ENCODE assay signal across 1 cellular context in genomic region chr6:142265476-142265875, GRCh38.
A peak's percentile ranks its signal among the peaks of the same experiment; 100 is the strongest.
TF ChIP-seq lines count a peak whose summit lies in the region.

No MANE protein-coding gene starts in this region.

TF ChIP-seq in HepG2, 621 proteins besides CTCF, POLR2A, EP300 and RAD21 (continued from another document and continues in another):
- TF ChIP-seq, protein P1, sequence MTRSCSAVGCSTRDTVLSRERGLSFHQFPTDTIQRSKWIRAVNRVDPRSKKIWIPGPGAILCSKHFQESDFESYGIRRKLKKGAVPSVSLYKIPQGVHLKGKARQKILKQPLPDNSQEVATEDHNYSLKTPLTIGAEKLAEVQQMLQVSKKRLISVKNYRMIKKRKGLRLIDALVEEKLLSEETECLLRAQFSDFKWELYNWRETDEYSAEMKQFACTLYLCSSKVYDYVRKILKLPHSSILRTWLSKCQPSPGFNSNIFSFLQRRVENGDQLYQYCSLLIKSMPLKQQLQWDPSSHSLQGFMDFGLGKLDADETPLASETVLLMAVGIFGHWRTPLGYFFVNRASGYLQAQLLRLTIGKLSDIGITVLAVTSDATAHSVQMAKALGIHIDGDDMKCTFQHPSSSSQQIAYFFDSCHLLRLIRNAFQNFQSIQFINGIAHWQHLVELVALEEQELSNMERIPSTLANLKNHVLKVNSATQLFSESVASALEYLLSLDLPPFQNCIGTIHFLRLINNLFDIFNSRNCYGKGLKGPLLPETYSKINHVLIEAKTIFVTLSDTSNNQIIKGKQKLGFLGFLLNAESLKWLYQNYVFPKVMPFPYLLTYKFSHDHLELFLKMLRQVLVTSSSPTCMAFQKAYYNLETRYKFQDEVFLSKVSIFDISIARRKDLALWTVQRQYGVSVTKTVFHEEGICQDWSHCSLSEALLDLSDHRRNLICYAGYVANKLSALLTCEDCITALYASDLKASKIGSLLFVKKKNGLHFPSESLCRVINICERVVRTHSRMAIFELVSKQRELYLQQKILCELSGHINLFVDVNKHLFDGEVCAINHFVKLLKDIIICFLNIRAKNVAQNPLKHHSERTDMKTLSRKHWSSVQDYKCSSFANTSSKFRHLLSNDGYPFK (CRISPR knock-in tag; IDR thresholded peaks at IDR 0.05; ENCODE audit: borderline replicate concordance) = no peak
- TF ChIP-seq PAF1 (CRISPR knock-in tag; IDR thresholded peaks at IDR 0.05) = no peak
- no peak for TF ChIP-seq SIN3B (IDR thresholded peaks at IDR 0.05; ENCODE audit: low read length)
- TF ChIP-seq, protein P2, sequence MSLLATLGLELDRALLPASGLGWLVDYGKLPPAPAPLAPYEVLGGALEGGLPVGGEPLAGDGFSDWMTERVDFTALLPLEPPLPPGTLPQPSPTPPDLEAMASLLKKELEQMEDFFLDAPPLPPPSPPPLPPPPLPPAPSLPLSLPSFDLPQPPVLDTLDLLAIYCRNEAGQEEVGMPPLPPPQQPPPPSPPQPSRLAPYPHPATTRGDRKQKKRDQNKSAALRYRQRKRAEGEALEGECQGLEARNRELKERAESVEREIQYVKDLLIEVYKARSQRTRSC (CRISPR knock-in tag; IDR thresholded peaks at IDR 0.05; ENCODE audit: low read depth) = no peak
- TF ChIP-seq, protein P3, sequence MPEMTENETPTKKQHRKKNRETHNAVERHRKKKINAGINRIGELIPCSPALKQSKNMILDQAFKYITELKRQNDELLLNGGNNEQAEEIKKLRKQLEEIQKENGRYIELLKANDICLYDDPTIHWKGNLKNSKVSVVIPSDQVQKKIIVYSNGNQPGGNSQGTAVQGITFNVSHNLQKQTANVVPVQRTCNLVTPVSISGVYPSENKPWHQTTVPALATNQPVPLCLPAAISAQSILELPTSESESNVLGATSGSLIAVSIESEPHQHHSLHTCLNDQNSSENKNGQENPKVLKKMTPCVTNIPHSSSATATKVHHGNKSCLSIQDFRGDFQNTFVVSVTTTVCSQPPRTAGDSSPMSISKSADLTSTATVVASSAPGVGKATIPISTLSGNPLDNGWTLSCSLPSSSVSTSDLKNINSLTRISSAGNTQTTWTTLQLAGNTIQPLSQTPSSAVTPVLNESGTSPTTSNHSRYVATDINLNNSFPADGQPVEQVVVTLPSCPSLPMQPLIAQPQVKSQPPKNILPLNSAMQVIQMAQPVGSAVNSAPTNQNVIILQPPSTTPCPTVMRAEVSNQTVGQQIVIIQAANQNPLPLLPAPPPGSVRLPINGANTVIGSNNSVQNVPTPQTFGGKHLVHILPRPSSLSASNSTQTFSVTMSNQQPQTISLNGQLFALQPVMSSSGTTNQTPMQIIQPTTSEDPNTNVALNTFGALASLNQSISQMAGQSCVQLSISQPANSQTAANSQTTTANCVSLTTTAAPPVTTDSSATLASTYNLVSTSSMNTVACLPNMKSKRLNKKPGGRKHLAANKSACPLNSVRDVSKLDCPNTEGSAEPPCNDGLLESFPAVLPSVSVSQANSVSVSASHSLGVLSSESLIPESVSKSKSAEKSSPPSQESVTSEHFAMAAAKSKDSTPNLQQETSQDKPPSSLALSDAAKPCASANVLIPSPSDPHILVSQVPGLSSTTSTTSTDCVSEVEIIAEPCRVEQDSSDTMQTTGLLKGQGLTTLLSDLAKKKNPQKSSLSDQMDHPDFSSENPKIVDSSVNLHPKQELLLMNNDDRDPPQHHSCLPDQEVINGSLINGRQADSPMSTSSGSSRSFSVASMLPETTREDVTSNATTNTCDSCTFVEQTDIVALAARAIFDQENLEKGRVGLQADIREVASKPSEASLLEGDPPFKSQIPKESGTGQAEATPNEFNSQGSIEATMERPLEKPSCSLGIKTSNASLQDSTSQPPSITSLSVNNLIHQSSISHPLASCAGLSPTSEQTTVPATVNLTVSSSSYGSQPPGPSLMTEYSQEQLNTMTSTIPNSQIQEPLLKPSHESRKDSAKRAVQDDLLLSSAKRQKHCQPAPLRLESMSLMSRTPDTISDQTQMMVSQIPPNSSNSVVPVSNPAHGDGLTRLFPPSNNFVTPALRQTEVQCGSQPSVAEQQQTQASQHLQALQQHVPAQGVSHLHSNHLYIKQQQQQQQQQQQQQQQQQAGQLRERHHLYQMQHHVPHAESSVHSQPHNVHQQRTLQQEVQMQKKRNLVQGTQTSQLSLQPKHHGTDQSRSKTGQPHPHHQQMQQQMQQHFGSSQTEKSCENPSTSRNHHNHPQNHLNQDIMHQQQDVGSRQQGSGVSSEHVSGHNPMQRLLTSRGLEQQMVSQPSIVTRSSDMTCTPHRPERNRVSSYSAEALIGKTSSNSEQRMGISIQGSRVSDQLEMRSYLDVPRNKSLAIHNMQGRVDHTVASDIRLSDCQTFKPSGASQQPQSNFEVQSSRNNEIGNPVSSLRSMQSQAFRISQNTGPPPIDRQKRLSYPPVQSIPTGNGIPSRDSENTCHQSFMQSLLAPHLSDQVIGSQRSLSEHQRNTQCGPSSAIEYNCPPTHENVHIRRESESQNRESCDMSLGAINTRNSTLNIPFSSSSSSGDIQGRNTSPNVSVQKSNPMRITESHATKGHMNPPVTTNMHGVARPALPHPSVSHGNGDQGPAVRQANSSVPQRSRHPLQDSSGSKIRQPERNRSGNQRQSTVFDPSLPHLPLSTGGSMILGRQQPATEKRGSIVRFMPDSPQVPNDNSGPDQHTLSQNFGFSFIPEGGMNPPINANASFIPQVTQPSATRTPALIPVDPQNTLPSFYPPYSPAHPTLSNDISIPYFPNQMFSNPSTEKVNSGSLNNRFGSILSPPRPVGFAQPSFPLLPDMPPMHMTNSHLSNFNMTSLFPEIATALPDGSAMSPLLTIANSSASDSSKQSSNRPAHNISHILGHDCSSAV (CRISPR knock-in tag; IDR thresholded peaks at IDR 0.05; ENCODE audit: borderline replicate concordance) = no peak
- TF ChIP-seq TCF7L2 (IDR thresholded peaks at IDR 0.05; ENCODE audit: low read depth, low read length) = no peak
- no peak for TF ChIP-seq ZKSCAN5 (CRISPR knock-in tag; IDR thresholded peaks at IDR 0.05)
- TF ChIP-seq ONECUT2 (CRISPR knock-in tag; IDR thresholded peaks at IDR 0.05) = peak; percentile 65; the same call in 1 of the 2 replicates
- no peak for TF ChIP-seq ZNF816 (CRISPR knock-in tag; IDR thresholded peaks at IDR 0.05; ENCODE audit: borderline replicate concordance)
- TF ChIP-seq, protein P4, sequence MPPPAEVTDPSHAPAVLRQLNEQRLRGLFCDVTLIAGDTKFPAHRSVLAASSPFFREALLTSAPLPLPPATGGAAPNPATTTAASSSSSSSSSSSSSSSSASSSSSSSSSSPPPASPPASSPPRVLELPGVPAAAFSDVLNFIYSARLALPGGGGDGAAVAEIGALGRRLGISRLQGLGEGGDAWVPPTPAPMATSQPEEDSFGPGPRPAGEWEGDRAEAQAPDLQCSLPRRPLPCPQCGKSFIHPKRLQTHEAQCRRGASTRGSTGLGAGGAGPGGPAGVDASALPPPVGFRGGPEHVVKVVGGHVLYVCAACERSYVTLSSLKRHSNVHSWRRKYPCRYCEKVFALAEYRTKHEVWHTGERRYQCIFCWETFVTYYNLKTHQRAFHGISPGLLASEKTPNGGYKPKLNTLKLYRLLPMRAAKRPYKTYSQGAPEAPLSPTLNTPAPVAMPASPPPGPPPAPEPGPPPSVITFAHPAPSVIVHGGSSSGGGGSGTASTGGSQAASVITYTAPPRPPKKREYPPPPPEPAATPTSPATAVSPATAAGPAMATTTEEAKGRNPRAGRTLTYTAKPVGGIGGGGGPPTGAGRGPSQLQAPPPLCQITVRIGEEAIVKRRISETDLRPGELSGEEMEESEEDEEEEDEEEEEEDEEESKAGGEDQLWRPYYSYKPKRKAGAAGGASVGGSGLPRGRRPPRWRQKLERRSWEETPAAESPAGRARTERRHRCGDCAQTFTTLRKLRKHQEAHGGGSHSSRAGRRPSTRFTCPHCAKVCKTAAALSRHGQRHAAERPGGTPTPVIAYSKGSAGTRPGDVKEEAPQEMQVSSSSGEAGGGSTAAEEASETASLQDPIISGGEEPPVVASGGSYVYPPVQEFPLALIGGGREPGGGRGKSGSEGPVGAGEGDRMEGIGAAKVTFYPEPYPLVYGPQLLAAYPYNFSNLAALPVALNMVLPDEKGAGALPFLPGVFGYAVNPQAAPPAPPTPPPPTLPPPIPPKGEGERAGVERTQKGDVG (CRISPR knock-in tag; IDR thresholded peaks at IDR 0.05; ENCODE audit: borderline replicate concordance) = no peak
- no peak for TF ChIP-seq SCMH1 (CRISPR knock-in tag; IDR thresholded peaks at IDR 0.05; ENCODE audit: borderline replicate concordance)
- no peak for TF ChIP-seq ZNF18 (CRISPR knock-in tag; IDR thresholded peaks at IDR 0.05; ENCODE audit: insufficient replicate concordance)
- no peak for TF ChIP-seq ZNF766 (CRISPR knock-in tag; IDR thresholded peaks at IDR 0.05; ENCODE audit: borderline replicate concordance)
- TF ChIP-seq, protein P5, sequence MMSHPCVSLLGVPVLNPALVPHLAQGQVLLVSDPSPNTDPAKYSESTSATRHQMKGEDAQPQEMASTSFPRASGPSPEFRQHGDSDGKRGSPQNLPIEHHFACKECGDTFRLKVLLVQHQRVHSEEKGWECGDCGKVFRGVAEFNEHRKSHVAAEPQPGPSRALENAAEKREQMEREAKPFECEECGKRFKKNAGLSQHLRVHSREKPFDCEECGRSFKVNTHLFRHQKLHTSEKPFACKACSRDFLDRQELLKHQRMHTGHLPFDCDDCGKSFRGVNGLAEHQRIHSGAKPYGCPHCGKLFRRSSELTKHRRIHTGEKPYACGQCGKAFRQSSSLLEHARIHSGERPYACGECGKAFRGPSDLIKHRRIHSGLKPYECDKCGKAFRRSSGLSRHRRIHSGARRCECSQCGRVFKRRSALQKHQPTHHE (CRISPR knock-in tag; IDR thresholded peaks at IDR 0.05; ENCODE audit: borderline replicate concordance) = no peak
- no peak for TF ChIP-seq RFXANK (CRISPR knock-in tag; IDR thresholded peaks at IDR 0.05)
- no peak for TF ChIP-seq ZNF672 (CRISPR knock-in tag; IDR thresholded peaks at IDR 0.05)
- no peak for TF ChIP-seq ZNF441 (CRISPR knock-in tag; IDR thresholded peaks at IDR 0.05; ENCODE audit: borderline replicate concordance)
- no peak for TF ChIP-seq KLF13 (CRISPR knock-in tag; IDR thresholded peaks at IDR 0.05)
- TF ChIP-seq, protein P6, sequence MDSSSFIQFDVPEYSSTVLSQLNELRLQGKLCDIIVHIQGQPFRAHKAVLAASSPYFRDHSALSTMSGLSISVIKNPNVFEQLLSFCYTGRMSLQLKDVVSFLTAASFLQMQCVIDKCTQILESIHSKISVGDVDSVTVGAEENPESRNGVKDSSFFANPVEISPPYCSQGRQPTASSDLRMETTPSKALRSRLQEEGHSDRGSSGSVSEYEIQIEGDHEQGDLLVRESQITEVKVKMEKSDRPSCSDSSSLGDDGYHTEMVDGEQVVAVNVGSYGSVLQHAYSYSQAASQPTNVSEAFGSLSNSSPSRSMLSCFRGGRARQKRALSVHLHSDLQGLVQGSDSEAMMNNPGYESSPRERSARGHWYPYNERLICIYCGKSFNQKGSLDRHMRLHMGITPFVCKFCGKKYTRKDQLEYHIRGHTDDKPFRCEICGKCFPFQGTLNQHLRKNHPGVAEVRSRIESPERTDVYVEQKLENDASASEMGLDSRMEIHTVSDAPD (CRISPR knock-in tag; IDR thresholded peaks at IDR 0.05) = no peak
- TF ChIP-seq, protein P7, sequence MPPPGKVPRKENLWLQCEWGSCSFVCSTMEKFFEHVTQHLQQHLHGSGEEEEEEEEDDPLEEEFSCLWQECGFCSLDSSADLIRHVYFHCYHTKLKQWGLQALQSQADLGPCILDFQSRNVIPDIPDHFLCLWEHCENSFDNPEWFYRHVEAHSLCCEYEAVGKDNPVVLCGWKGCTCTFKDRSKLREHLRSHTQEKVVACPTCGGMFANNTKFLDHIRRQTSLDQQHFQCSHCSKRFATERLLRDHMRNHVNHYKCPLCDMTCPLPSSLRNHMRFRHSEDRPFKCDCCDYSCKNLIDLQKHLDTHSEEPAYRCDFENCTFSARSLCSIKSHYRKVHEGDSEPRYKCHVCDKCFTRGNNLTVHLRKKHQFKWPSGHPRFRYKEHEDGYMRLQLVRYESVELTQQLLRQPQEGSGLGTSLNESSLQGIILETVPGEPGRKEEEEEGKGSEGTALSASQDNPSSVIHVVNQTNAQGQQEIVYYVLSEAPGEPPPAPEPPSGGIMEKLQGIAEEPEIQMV (CRISPR knock-in tag; IDR thresholded peaks at IDR 0.05; ENCODE audit: low read depth) = no peak
- peak; percentile 91 for TF ChIP-seq MED1 (CRISPR knock-in tag; IDR thresholded peaks at IDR 0.05)
- TF ChIP-seq NONO (IDR thresholded peaks at IDR 0.05) = no peak
- peak; percentile 48; the same call in 1 of the 2 replicates for TF ChIP-seq NONO (CRISPR knock-in tag; conservative IDR thresholded peaks at IDR 0.05)
- TF ChIP-seq SKIL (CRISPR knock-in tag; IDR thresholded peaks at IDR 0.05; ENCODE audit: borderline replicate concordance) = peak; percentile 82
- no peak for TF ChIP-seq RFXAP (CRISPR knock-in tag; IDR thresholded peaks at IDR 0.05; ENCODE audit: borderline replicate concordance)
- no peak for TF ChIP-seq ZNF564 (CRISPR knock-in tag; IDR thresholded peaks at IDR 0.05)
- no peak for TF ChIP-seq MED8 (CRISPR knock-in tag; IDR thresholded peaks at IDR 0.05; ENCODE audit: insufficient replicate concordance)
- no peak for TF ChIP-seq NR1H2 (CRISPR knock-in tag; IDR thresholded peaks at IDR 0.05; ENCODE audit: borderline replicate concordance, low read depth)
- TF ChIP-seq ZNF589 (CRISPR knock-in tag; conservative IDR thresholded peaks at IDR 0.05) = no peak
- no peak for TF ChIP-seq SNAI1 (CRISPR knock-in tag; IDR thresholded peaks at IDR 0.05; ENCODE audit: borderline replicate concordance)
